ENCODE assay signal across 2 cellular contexts in the genomic region with DNA sequence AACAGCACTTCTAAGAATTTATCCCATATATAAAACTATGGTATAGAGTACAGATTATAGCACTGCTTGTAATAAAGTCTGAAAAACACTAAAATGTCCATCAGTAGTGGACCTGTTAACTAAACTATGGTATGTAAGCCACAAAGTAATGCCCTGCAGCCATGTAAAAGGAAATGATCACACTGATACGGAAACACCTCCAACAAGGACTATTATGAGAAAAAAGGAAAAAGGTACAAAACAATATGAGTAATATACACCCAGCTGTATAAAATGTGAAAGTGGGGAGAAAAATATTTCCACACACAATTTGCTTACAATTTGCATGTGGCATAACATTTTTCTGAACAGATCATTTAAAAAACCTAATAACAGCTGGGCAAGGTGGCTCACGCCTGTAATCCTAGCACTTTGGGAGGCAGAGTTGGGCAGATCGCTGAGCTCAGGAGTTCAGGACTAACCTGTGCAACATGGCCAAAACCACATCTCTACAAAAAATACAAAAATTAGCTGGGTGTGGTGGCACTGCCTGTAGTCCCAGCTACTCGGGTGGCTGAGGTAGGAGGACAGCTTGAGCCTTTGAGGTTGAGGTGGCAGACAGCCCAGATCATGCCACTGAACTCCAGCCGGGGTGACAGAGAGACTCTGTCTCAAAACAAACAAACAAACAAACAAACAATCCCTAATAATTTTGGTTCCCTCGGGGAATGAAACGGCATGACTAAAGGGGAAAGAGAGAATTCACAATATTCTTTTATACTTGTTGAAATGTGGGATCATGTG.
TF ChIP-seq lines count a peak whose summit lies in the region.

No MANE protein-coding gene starts in this region.

TF ChIP-seq in HepG2, 621 proteins besides CTCF, POLR2A, EP300 and RAD21:
- no peak for TF ChIP-seq ZNF468 (CRISPR knock-in tag; IDR thresholded peaks at IDR 0.05)
- TF ChIP-seq, protein P1, sequence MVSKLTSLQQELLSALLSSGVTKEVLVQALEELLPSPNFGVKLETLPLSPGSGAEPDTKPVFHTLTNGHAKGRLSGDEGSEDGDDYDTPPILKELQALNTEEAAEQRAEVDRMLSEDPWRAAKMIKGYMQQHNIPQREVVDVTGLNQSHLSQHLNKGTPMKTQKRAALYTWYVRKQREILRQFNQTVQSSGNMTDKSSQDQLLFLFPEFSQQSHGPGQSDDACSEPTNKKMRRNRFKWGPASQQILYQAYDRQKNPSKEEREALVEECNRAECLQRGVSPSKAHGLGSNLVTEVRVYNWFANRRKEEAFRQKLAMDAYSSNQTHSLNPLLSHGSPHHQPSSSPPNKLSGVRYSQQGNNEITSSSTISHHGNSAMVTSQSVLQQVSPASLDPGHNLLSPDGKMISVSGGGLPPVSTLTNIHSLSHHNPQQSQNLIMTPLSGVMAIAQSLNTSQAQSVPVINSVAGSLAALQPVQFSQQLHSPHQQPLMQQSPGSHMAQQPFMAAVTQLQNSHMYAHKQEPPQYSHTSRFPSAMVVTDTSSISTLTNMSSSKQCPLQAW (CRISPR knock-in tag; IDR thresholded peaks at IDR 0.05) = no peak
- TF ChIP-seq, protein P2, sequence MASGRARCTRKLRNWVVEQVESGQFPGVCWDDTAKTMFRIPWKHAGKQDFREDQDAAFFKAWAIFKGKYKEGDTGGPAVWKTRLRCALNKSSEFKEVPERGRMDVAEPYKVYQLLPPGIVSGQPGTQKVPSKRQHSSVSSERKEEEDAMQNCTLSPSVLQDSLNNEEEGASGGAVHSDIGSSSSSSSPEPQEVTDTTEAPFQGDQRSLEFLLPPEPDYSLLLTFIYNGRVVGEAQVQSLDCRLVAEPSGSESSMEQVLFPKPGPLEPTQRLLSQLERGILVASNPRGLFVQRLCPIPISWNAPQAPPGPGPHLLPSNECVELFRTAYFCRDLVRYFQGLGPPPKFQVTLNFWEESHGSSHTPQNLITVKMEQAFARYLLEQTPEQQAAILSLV (CRISPR knock-in tag; IDR thresholded peaks at IDR 0.05; ENCODE audit: borderline replicate concordance) = no peak
- TF ChIP-seq NBN (conservative IDR thresholded peaks at IDR 0.05) = no peak
- TF ChIP-seq PLRG1 (conservative IDR thresholded peaks at IDR 0.05) = no peak
- TF ChIP-seq, protein P3, sequence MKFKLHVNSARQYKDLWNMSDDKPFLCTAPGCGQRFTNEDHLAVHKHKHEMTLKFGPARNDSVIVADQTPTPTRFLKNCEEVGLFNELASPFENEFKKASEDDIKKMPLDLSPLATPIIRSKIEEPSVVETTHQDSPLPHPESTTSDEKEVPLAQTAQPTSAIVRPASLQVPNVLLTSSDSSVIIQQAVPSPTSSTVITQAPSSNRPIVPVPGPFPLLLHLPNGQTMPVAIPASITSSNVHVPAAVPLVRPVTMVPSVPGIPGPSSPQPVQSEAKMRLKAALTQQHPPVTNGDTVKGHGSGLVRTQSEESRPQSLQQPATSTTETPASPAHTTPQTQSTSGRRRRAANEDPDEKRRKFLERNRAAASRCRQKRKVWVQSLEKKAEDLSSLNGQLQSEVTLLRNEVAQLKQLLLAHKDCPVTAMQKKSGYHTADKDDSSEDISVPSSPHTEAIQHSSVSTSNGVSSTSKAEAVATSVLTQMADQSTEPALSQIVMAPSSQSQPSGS (CRISPR knock-in tag; IDR thresholded peaks at IDR 0.05) = no peak
- TF ChIP-seq JDP2 (CRISPR knock-in tag; IDR thresholded peaks at IDR 0.05; ENCODE audit: borderline replicate concordance) = no peak
- TF ChIP-seq CHCHD3 (CRISPR knock-in tag; IDR thresholded peaks at IDR 0.05) = no peak
- TF ChIP-seq, protein P4, sequence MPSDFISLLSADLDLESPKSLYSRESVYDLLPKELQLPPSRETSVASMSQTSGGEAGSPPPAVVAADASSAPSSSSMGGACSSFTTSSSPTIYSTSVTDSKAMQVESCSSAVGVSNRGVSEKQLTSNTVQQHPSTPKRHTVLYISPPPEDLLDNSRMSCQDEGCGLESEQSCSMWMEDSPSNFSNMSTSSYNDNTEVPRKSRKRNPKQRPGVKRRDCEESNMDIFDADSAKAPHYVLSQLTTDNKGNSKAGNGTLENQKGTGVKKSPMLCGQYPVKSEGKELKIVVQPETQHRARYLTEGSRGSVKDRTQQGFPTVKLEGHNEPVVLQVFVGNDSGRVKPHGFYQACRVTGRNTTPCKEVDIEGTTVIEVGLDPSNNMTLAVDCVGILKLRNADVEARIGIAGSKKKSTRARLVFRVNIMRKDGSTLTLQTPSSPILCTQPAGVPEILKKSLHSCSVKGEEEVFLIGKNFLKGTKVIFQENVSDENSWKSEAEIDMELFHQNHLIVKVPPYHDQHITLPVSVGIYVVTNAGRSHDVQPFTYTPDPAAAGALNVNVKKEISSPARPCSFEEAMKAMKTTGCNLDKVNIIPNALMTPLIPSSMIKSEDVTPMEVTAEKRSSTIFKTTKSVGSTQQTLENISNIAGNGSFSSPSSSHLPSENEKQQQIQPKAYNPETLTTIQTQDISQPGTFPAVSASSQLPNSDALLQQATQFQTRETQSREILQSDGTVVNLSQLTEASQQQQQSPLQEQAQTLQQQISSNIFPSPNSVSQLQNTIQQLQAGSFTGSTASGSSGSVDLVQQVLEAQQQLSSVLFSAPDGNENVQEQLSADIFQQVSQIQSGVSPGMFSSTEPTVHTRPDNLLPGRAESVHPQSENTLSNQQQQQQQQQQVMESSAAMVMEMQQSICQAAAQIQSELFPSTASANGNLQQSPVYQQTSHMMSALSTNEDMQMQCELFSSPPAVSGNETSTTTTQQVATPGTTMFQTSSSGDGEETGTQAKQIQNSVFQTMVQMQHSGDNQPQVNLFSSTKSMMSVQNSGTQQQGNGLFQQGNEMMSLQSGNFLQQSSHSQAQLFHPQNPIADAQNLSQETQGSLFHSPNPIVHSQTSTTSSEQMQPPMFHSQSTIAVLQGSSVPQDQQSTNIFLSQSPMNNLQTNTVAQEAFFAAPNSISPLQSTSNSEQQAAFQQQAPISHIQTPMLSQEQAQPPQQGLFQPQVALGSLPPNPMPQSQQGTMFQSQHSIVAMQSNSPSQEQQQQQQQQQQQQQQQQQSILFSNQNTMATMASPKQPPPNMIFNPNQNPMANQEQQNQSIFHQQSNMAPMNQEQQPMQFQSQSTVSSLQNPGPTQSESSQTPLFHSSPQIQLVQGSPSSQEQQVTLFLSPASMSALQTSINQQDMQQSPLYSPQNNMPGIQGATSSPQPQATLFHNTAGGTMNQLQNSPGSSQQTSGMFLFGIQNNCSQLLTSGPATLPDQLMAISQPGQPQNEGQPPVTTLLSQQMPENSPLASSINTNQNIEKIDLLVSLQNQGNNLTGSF (CRISPR knock-in tag; IDR thresholded peaks at IDR 0.05) = no peak
- TF ChIP-seq SOX6 (IDR thresholded peaks at IDR 0.05) = no peak
- no peak for TF ChIP-seq SOX6 (CRISPR knock-in tag; IDR thresholded peaks at IDR 0.05)
- TF ChIP-seq SP2 (CRISPR knock-in tag; IDR thresholded peaks at IDR 0.05) = no peak

TF ChIP-seq in GM12878, 131 proteins besides CTCF, POLR2A, EP300 and RAD21:
- TF ChIP-seq, protein P5, sequence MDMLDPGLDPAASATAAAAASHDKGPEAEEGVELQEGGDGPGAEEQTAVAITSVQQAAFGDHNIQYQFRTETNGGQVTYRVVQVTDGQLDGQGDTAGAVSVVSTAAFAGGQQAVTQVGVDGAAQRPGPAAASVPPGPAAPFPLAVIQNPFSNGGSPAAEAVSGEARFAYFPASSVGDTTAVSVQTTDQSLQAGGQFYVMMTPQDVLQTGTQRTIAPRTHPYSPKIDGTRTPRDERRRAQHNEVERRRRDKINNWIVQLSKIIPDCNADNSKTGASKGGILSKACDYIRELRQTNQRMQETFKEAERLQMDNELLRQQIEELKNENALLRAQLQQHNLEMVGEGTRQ (IDR thresholded peaks at IDR 0.05; ENCODE audit: borderline replicate concordance, low read depth, low read length) = no peak
- TF ChIP-seq NFIC (IDR thresholded peaks at IDR 0.05; ENCODE audit: low read depth, low read length) = 0 out of 2 replicates have a peak, but pooled peaks have one; percentile 17
- TF ChIP-seq, protein P6, sequence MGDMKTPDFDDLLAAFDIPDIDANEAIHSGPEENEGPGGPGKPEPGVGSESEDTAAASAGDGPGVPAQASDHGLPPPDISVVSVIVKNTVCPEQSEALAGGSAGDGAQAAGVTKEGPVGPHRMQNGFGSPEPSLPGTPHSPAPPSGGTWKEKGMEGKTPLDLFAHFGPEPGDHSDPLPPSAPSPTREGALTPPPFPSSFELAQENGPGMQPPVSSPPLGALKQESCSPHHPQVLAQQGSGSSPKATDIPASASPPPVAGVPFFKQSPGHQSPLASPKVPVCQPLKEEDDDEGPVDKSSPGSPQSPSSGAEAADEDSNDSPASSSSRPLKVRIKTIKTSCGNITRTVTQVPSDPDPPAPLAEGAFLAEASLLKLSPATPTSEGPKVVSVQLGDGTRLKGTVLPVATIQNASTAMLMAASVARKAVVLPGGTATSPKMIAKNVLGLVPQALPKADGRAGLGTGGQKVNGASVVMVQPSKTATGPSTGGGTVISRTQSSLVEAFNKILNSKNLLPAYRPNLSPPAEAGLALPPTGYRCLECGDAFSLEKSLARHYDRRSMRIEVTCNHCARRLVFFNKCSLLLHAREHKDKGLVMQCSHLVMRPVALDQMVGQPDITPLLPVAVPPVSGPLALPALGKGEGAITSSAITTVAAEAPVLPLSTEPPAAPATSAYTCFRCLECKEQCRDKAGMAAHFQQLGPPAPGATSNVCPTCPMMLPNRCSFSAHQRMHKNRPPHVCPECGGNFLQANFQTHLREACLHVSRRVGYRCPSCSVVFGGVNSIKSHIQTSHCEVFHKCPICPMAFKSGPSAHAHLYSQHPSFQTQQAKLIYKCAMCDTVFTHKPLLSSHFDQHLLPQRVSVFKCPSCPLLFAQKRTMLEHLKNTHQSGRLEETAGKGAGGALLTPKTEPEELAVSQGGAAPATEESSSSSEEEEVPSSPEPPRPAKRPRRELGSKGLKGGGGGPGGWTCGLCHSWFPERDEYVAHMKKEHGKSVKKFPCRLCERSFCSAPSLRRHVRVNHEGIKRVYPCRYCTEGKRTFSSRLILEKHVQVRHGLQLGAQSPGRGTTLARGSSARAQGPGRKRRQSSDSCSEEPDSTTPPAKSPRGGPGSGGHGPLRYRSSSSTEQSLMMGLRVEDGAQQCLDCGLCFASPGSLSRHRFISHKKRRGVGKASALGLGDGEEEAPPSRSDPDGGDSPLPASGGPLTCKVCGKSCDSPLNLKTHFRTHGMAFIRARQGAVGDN (IDR thresholded peaks at IDR 0.05) = no peak
- TF ChIP-seq, protein P7, sequence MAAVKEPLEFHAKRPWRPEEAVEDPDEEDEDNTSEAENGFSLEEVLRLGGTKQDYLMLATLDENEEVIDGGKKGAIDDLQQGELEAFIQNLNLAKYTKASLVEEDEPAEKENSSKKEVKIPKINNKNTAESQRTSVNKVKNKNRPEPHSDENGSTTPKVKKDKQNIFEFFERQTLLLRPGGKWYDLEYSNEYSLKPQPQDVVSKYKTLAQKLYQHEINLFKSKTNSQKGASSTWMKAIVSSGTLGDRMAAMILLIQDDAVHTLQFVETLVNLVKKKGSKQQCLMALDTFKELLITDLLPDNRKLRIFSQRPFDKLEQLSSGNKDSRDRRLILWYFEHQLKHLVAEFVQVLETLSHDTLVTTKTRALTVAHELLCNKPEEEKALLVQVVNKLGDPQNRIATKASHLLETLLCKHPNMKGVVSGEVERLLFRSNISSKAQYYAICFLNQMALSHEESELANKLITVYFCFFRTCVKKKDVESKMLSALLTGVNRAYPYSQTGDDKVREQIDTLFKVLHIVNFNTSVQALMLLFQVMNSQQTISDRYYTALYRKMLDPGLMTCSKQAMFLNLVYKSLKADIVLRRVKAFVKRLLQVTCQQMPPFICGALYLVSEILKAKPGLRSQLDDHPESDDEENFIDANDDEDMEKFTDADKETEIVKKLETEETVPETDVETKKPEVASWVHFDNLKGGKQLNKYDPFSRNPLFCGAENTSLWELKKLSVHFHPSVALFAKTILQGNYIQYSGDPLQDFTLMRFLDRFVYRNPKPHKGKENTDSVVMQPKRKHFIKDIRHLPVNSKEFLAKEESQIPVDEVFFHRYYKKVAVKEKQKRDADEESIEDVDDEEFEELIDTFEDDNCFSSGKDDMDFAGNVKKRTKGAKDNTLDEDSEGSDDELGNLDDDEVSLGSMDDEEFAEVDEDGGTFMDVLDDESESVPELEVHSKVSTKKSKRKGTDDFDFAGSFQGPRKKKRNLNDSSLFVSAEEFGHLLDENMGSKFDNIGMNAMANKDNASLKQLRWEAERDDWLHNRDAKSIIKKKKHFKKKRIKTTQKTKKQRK (IDR thresholded peaks at IDR 0.05; ENCODE audit: low read depth, low read length) = no peak
- TF ChIP-seq EZH2 (IDR thresholded peaks at IDR 0.05; ENCODE audit: borderline replicate concordance, control insufficient read depth, low read depth, low read length) = no peak
